ENCODE assay signal across 1 cellular context in the genomic region with DNA sequence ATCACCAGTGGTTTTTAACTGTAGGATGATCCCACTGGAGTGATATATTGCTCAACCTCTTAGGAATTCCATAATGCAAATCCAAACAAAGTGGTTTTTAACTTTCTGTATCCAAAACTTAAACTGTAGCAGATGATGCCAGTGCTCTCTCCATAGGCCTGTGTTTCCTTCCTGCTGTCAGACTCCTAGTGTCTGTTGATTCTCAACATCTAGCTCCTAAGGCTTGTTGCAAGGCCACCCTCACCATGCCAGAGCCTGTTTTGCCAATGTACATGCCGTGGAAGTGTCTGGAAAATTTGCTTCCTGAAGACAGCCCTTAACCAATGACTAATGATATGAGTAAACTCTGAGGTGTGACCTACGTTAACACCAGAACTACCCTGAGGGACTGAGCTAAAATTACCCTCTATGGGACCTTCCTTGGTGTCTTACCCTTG.
TF ChIP-seq lines count a peak whose summit lies in the region.

No MANE protein-coding gene starts in this region.

TF ChIP-seq in GM23338, 12 proteins besides CTCF, POLR2A, EP300 and RAD21 (continued from another document):
- TF ChIP-seq, protein P1, sequence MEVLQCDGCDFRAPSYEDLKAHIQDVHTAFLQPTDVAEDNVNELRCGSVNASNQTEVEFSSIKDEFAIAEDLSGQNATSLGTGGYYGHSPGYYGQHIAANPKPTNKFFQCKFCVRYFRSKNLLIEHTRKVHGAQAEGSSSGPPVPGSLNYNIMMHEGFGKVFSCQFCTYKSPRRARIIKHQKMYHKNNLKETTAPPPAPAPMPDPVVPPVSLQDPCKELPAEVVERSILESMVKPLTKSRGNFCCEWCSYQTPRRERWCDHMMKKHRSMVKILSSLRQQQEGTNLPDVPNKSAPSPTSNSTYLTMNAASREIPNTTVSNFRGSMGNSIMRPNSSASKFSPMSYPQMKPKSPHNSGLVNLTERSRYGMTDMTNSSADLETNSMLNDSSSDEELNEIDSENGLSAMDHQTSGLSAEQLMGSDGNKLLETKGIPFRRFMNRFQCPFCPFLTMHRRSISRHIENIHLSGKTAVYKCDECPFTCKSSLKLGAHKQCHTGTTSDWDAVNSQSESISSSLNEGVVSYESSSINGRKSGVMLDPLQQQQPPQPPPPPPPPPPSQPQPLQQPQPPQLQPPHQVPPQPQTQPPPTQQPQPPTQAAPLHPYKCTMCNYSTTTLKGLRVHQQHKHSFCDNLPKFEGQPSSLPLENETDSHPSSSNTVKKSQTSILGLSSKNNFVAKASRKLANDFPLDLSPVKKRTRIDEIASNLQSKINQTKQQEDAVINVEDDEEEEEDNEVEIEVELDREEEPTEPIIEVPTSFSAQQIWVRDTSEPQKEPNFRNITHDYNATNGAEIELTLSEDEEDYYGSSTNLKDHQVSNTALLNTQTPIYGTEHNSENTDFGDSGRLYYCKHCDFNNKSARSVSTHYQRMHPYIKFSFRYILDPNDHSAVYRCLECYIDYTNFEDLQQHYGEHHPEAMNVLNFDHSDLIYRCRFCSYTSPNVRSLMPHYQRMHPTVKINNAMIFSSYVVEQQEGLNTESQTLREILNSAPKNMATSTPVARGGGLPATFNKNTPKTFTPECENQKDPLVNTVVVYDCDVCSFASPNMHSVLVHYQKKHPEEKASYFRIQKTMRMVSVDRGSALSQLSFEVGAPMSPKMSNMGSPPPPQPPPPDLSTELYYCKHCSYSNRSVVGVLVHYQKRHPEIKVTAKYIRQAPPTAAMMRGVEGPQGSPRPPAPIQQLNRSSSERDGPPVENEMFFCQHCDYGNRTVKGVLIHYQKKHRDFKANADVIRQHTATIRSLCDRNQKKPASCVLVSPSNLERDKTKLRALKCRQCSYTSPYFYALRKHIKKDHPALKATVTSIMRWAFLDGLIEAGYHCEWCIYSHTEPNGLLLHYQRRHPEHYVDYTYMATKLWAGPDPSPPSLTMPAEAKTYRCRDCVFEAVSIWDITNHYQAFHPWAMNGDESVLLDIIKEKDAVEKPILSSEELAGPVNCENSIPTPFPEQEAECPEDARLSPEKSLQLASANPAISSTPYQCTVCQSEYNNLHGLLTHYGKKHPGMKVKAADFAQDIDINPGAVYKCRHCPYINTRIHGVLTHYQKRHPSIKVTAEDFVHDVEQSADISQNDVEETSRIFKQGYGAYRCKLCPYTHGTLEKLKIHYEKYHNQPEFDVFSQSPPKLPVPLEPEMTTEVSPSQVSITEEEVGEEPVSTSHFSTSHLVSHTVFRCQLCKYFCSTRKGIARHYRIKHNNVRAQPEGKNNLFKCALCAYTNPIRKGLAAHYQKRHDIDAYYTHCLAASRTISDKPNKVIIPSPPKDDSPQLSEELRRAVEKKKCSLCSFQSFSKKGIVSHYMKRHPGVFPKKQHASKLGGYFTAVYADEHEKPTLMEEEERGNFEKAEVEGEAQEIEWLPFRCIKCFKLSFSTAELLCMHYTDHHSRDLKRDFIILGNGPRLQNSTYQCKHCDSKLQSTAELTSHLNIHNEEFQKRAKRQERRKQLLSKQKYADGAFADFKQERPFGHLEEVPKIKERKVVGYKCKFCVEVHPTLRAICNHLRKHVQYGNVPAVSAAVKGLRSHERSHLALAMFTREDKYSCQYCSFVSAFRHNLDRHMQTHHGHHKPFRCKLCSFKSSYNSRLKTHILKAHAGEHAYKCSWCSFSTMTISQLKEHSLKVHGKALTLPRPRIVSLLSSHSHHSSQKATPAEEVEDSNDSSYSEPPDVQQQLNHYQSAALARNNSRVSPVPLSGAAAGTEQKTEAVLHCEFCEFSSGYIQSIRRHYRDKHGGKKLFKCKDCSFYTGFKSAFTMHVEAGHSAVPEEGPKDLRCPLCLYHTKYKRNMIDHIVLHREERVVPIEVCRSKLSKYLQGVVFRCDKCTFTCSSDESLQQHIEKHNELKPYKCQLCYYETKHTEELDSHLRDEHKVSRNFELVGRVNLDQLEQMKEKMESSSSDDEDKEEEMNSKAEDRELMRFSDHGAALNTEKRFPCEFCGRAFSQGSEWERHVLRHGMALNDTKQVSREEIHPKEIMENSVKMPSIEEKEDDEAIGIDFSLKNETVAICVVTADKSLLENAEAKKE (CRISPR knock-in tag; IDR thresholded peaks at IDR 0.05): no peak
- TF ChIP-seq ZNF331 (CRISPR knock-in tag; IDR thresholded peaks at IDR 0.05; ENCODE audit: low read depth): no peak
- no peak for TF ChIP-seq STAT1 (IDR thresholded peaks at IDR 0.05; ENCODE audit: unreplicated experiment)
- no peak for TF ChIP-seq POLR2AphosphoS5 (IDR thresholded peaks at IDR 0.05; ENCODE audit: low read depth)
- TF ChIP-seq, protein P2, sequence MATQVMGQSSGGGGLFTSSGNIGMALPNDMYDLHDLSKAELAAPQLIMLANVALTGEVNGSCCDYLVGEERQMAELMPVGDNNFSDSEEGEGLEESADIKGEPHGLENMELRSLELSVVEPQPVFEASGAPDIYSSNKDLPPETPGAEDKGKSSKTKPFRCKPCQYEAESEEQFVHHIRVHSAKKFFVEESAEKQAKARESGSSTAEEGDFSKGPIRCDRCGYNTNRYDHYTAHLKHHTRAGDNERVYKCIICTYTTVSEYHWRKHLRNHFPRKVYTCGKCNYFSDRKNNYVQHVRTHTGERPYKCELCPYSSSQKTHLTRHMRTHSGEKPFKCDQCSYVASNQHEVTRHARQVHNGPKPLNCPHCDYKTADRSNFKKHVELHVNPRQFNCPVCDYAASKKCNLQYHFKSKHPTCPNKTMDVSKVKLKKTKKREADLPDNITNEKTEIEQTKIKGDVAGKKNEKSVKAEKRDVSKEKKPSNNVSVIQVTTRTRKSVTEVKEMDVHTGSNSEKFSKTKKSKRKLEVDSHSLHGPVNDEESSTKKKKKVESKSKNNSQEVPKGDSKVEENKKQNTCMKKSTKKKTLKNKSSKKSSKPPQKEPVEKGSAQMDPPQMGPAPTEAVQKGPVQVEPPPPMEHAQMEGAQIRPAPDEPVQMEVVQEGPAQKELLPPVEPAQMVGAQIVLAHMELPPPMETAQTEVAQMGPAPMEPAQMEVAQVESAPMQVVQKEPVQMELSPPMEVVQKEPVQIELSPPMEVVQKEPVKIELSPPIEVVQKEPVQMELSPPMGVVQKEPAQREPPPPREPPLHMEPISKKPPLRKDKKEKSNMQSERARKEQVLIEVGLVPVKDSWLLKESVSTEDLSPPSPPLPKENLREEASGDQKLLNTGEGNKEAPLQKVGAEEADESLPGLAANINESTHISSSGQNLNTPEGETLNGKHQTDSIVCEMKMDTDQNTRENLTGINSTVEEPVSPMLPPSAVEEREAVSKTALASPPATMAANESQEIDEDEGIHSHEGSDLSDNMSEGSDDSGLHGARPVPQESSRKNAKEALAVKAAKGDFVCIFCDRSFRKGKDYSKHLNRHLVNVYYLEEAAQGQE (IDR thresholded peaks at IDR 0.05; ENCODE audit: unreplicated experiment): no peak
- no peak for TF ChIP-seq JUNB (IDR thresholded peaks at IDR 0.05; ENCODE audit: unreplicated experiment)
- no peak for TF ChIP-seq NANOG (IDR thresholded peaks at IDR 0.05; ENCODE audit: borderline replicate concordance)
- no peak for TF ChIP-seq EZH2 (IDR thresholded peaks at IDR 0.05; ENCODE audit: low read depth, unreplicated experiment)
- TF ChIP-seq, protein P3, sequence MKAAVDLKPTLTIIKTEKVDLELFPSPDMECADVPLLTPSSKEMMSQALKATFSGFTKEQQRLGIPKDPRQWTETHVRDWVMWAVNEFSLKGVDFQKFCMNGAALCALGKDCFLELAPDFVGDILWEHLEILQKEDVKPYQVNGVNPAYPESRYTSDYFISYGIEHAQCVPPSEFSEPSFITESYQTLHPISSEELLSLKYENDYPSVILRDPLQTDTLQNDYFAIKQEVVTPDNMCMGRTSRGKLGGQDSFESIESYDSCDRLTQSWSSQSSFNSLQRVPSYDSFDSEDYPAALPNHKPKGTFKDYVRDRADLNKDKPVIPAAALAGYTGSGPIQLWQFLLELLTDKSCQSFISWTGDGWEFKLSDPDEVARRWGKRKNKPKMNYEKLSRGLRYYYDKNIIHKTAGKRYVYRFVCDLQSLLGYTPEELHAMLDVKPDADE (IDR thresholded peaks at IDR 0.05): no peak
